Comparison of ENCODE assay signal across 8 cellular contexts in genomic region chr2:96264656-96265348, GRCh38.
DNase-seq lines count a peak whose midpoint lies in the region; ATAC-seq and TF ChIP-seq lines count a peak whose summit lies in the region.

No MANE protein-coding gene starts in this region.

- H3K4me3 ChIP-seq in astrocyte of the spinal cord (ENCODE audit: low read depth, low read length) (peak overlapping the region; percentile 96), iPS-20b (ENCODE audit: low read length) (peak overlapping the region; percentile 96)

- in situ Hi-C loops in astrocyte of the spinal cord (cut with HindIII; ENCODE audit: low sequenced_read_pairs) = no loop called here

- H3K27me3 ChIP-seq in iPS-20b (ENCODE audit: insufficient read depth, low read length) = no peaks in the 10 kb centered on the region

- H3K27ac ChIP-seq in iPS-20b (ENCODE audit: low read length) = no peak overlapping the region

- peak overlapping the region; percentile 82; the same call in 1 of the 2 replicates for H3K9ac ChIP-seq in iPS-20b (ENCODE audit: low read depth, low read length)

- H3K9me3 ChIP-seq in iPS-20b (ENCODE audit: insufficient read depth, low read depth, low read length) = no peaks in the 10 kb centered on the region

- H3K4me1 ChIP-seq in iPS-20b (ENCODE audit: insufficient read depth, low read length) = peaks cover 18% of the 10 kb centered on the region

- TF ChIP-seq CTCF in astrocyte of the spinal cord (IDR thresholded peaks at IDR 0.05; ENCODE audit: low read depth, low read length) = peak; percentile 67

- H3K36me3 ChIP-seq in iPS-20b (ENCODE audit: insufficient read depth, low read depth, low read length) = peaks cover 25% of the 10 kb centered on the region

- DNase-seq in EL (peak; percentile 53), OCI-M1 (lab: John Stamatoyannopoulos, UW) (peak; percentile 60), astrocyte of the spinal cord (ENCODE audit: low read depth, low spot score) (peak; percentile 46), NCI-H1048 (lab: John Stamatoyannopoulos, UW) (no peak)
- DNase-seq in stimulated activated CD4-positive, alpha-beta T cell treated with anti-CD3 and anti-CD28 coated beads, Interleukin-4, amount 100 ng/mL, for 24 hours = peak; percentile 34

- ATAC-seq in HG03025 (IDR thresholded peaks at IDR 0.05; ENCODE audit: low FRiP score, unreplicated experiment) (peak; percentile 4), HG02763 (IDR thresholded peaks at IDR 0.05; ENCODE audit: unreplicated experiment) (no peak)
